In genomic region chr4:8201341-8201781, GRCh38 we compare ENCODE assay signal across 8 cellular contexts. TPM values are rescaled to one million over a fixed set of nuclear protein-coding genes. Genes with fewer than 3 reads are reported as not detected.
A peak's percentile ranks its signal among the peaks of the same experiment; 100 is the strongest.
DNase-seq lines count a peak whose midpoint lies in the region; ATAC-seq and TF ChIP-seq lines count a peak whose summit lies in the region.

No MANE protein-coding gene starts in this region.

- H3K27me3 Mint-ChIP-seq in activated B cell treated with CpG ODN at 0.5 μM for 24 hours, result no peaks in the 10 kb centered on the region
- H3K27me3 Mint-ChIP-seq in stimulated activated naive CD8-positive, alpha-beta T cell treated with anti-CD3 and anti-CD28 coated beads, Interleukin-15, amount 100 ng/mL, for 72 hours, result peaks cover 13% of the 10 kb centered on the region

- intact Hi-C loops in activated B cell treated with CpG ODN at 0.5 μM for 24 hours (cut with micrococcal nuclease), result loop anchor here (1.0 kb wide), 3 partner anchors 9 to 37 kb away; no protein-coding TSS in a partner anchor
- intact Hi-C loops in esophagus squamous epithelium (cut with DNase I), result no loop called here

- no peaks in the 10 kb centered on the region for H3K9me3 ChIP-seq in esophagus squamous epithelium

- peak overlapping the region in 3 of 4 donors; percentile 88 to 93 (median 89) for H3K27ac ChIP-seq in esophagus squamous epithelium

- H3K4me3 Mint-ChIP-seq in activated B cell treated with CpG ODN at 0.5 μM for 24 hours, result peak overlapping the region; percentile 97
- peak overlapping the region; percentile 80 to 90 for H3K4me3 Mint-ChIP-seq in stimulated activated naive CD8-positive, alpha-beta T cell treated with anti-CD3 and anti-CD28 coated beads, Interleukin-15, amount 100 ng/mL, for 72 hours

- H3K4me1 ChIP-seq in esophagus squamous epithelium, result peaks cover 53 to 91% (median 55%) of the 10 kb centered on the region in 3 donors

- peaks cover 83% of the 10 kb centered on the region for H3K4me1 Mint-ChIP-seq in activated B cell treated with CpG ODN at 0.5 μM for 24 hours
- peaks cover 72% of the 10 kb centered on the region for H3K4me1 Mint-ChIP-seq in stimulated activated naive CD8-positive, alpha-beta T cell treated with anti-CD3 and anti-CD28 coated beads, Interleukin-15, amount 100 ng/mL, for 72 hours

- ATAC-seq in GM18508 (IDR thresholded peaks at IDR 0.05; ENCODE audit: insufficient read depth, unreplicated experiment) (peak; percentile 29), HG02970 (IDR thresholded peaks at IDR 0.05; ENCODE audit: low FRiP score, unreplicated experiment) (peak; percentile 27), activated B cell treated with CpG ODN at 0.5 μM for 24 hours (ENCODE audit: low read depth) (peak; percentile 59), SK-N-SH treated with all-trans-retinoic acid at 6 μM for 48 hours (no peak)
- peak; percentile 77 for ATAC-seq in stimulated activated naive CD8-positive, alpha-beta T cell treated with anti-CD3 and anti-CD28 coated beads, Interleukin-15, amount 100 ng/mL, for 72 hours

- TF ChIP-seq CTCF in activated B cell treated with CpG ODN at 0.5 μM for 24 hours (IDR thresholded peaks at IDR 0.05) (no peak), esophagus squamous epithelium (IDR thresholded peaks at IDR 0.05) (no peak)

- H3K27ac Mint-ChIP-seq in activated B cell treated with CpG ODN at 0.5 μM for 24 hours, result peak overlapping the region; percentile 96
- H3K27ac Mint-ChIP-seq in stimulated activated naive CD8-positive, alpha-beta T cell treated with anti-CD3 and anti-CD28 coated beads, Interleukin-15, amount 100 ng/mL, for 72 hours, result peak overlapping the region; percentile 36 to 93

- H3K36me3 ChIP-seq in esophagus squamous epithelium, result peaks cover 0 to 12% (median 0%) of the 10 kb centered on the region in 3 donors

- peak overlapping the region in 3 of 4 donors; percentile 52 to 74 (median 53) for H3K4me3 ChIP-seq in esophagus squamous epithelium

- H3K36me3 Mint-ChIP-seq in activated B cell treated with CpG ODN at 0.5 μM for 24 hours (ENCODE audit: low read depth), result peaks cover 13% of the 10 kb centered on the region

- DNase-seq in activated B cell treated with CpG ODN at 0.5 μM for 24 hours, result peak; percentile 59
- no peak for DNase-seq in esophagus squamous epithelium (lab: John Stamatoyannopoulos, UW)
- peak; percentile 32 to 73 for DNase-seq in stimulated activated naive CD8-positive, alpha-beta T cell treated with anti-CD3 and anti-CD28 coated beads, Interleukin-15, amount 100 ng/mL, for 72 hours
- DNase-seq in NCI-H187 (lab: John Stamatoyannopoulos, UW), result no peak
- DNase-seq in NCI-H2081 treated with DMSO at 0.1 percent for 48 hours (lab: John Stamatoyannopoulos, UW), result no peak

- no peak for TF ChIP-seq POLR2A in esophagus squamous epithelium (IDR thresholded peaks at IDR 0.05)

- CTCF ChIA-PET in activated B cell treated with CpG ODN at 0.5 μM for 24 hours (lab: Charles Lee), result interaction anchor here (0.9 to 2.2 kb wide), 2 partner anchors 25 to 28 kb away, joined by 3 to 16 read pairs; no protein-coding TSS in a partner anchor

- no peaks in the 10 kb centered on the region for H3K9me3 Mint-ChIP-seq in activated B cell treated with CpG ODN at 0.5 μM for 24 hours
- no peaks in the 10 kb centered on the region for H3K9me3 Mint-ChIP-seq in stimulated activated naive CD8-positive, alpha-beta T cell treated with anti-CD3 and anti-CD28 coated beads, Interleukin-15, amount 100 ng/mL, for 72 hours

- POLR2A ChIA-PET in activated B cell treated with CpG ODN at 0.5 μM for 24 hours (lab: Charles Lee), result interaction anchor here (0.6 to 7.6 kb wide), 12 partner anchors 9 to 1915 kb away, joined by 3 to 123 read pairs (median 8); partner anchors contain the start of genes ABLIM2 and WDR1

- WGBS in esophagus squamous epithelium, 2 donors, result 33% methylated on average over 1 of the region's 9 CpGs; no CpG with 5 or more reads in 1 of the 2 donors

- no peaks in the 10 kb centered on the region for H3K27me3 ChIP-seq in esophagus squamous epithelium

TF ChIP-seq in SK-N-SH treated with all-trans-retinoic acid at 6 μM for 48 hours, 23 proteins besides CTCF, POLR2A, EP300 and RAD21:
- TF ChIP-seq CSRNP3 (CRISPR knock-in tag; IDR thresholded peaks at IDR 0.05), result no peak
- TF ChIP-seq BACH2 (CRISPR knock-in tag; IDR thresholded peaks at IDR 0.05; ENCODE audit: borderline replicate concordance), result no peak
- no peak for TF ChIP-seq ZNF565 (CRISPR knock-in tag; conservative IDR thresholded peaks at IDR 0.05; ENCODE audit: low read depth)
- no peak for TF ChIP-seq ZNF70 (CRISPR knock-in tag; IDR thresholded peaks at IDR 0.05)
- no peak for TF ChIP-seq ZFP3 (CRISPR knock-in tag; IDR thresholded peaks at IDR 0.05)
- no peak for TF ChIP-seq GLIS3 (CRISPR knock-in tag; IDR thresholded peaks at IDR 0.05)
- no peak for TF ChIP-seq POU6F1 (CRISPR knock-in tag; IDR thresholded peaks at IDR 0.05; ENCODE audit: borderline replicate concordance, low read depth)

RNA-seq across cellular contexts. Expression of gene SH3TC1, which starts 2.3 kb away (rescaled TPM):
- total RNA-seq in activated B cell treated with CpG ODN at 0.5 μM for 24 hours (104 and 135 TPM in 2 replicates), esophagus squamous epithelium (10 to 100 TPM; 24.6 to 31.2 (median 27.1) TPM)

RNA-seq across cellular contexts. Expression of gene ABLIM2, which starts 42.7 kb away (rescaled TPM):
- total RNA-seq in activated B cell treated with CpG ODN at 0.5 μM for 24 hours, result 5.2 and 7.0 TPM in 2 replicates
- 10 to 100 TPM; 13.5 to 26.7 (median 15.7) TPM for total RNA-seq in esophagus squamous epithelium

Comparison
In these comparisons a context has a peak if more than half of its experiments do, and no peak if none do; other contexts are left out.
1. DNase-seq: peak in activated B cell treated with CpG ODN at 0.5 μM for 24 hours (single experiment) and stimulated activated naive CD8-positive, alpha-beta T cell treated with anti-CD3 and anti-CD28 coated beads, Interleukin-15, amount 100 ng/mL, for 72 hours (2 of 2); none in esophagus squamous epithelium (single experiment), NCI-H187 (0 of 2) and NCI-H2081 treated with DMSO at 0.1 percent for 48 hours (single experiment).